In the genomic region with DNA sequence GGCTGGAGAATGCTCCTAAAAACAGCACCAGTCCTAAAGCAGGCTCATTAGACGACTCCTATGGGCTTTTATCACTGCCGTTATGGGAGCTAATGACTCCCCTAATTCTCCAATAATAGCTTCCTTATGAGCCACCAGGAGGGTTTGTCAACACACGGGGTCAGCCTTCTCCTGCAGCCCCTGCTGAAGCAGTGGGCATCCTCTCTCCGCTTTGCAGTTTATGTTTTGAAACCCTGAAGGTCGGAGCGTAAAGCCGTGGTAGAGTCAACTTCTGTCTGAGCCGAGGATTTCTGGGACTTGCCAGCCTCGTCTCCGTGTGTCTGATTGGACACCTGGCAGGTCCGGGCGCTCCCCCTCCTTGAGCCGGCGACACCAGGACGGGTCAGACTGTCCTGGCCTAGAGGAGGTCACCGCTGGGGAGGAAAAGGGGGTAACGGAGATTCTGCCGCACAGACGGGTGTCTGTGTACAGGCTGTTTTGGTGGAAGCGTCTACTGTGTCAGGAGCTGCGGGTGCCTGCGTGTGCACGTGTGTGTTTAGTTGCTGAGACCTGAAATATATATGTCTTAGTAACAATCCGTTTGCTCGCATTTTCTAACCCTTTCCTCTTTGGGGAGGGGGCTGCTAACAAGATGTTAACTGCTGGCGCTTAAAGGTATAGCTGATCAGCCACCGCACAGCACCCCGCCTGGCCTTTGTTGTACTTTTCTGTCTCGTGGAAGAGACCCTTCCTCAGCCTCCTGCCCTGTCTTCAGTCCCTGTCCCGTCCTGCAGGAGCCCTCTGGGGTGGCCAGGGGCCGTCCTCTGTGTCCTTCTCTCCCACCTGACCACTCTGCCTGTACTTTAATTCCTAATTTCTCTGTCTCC, we compare ENCODE assay signal across 8 cellular contexts. TPM values are rescaled to one million over a fixed set of nuclear protein-coding genes. Genes with fewer than 3 reads are reported as not detected.
DNase-seq lines count a peak whose midpoint lies in the region; ATAC-seq, FAIRE-seq and TF ChIP-seq lines count a peak whose summit lies in the region.

No MANE protein-coding gene starts in this region.

- TF ChIP-seq CTCF in AG10803 (conservative IDR thresholded peaks at IDR 0.05; ENCODE audit: low read length) = no peak; the same call in 1 of the 2 replicates
- no peak for TF ChIP-seq CTCF in HFF-Myc (IDR thresholded peaks at IDR 0.05; ENCODE audit: low read depth, low read length, missing control alignments)
- TF ChIP-seq CTCF in keratinocyte (optimal IDR thresholded peaks at IDR 0.05 in 1 of 3, IDR thresholded peaks at IDR 0.05 in 1 of 3, conservative IDR thresholded peaks at IDR 0.05 in 1 of 3; ENCODE audit: extremely low read depth in 1 of 3, insufficient read depth in 2 of 3, low read length in 3 of 3) = no peak

- H3K27ac ChIP-seq in keratinocyte (ENCODE audit: control insufficient read depth, insufficient read depth, low read length) = peak overlapping the region; percentile 62
- peak overlapping the region; percentile 65 for H3K27ac ChIP-seq in subcutaneous abdominal adipose tissue (ENCODE audit: low read depth, low read length)

- H3K36me3 Mint-ChIP-seq in activated naive CD8-positive, alpha-beta T cell treated with anti-CD3 and anti-CD28 coated beads, Interleukin-2, amount 50 U/mL, for 24 hours (ENCODE audit: low read depth) = no peaks in the 10 kb centered on the region

- peak overlapping the region; percentile 85 for H3K27ac Mint-ChIP-seq in activated naive CD8-positive, alpha-beta T cell treated with anti-CD3 and anti-CD28 coated beads, Interleukin-2, amount 50 U/mL, for 24 hours

- H3K36me3 ChIP-seq in keratinocyte (ENCODE audit: control insufficient read depth in 2 of 2, extremely low read depth in 1 of 2, insufficient read depth in 2 of 2, low read length in 2 of 2) (no peaks in the 10 kb centered on the region), subcutaneous abdominal adipose tissue (ENCODE audit: control insufficient read depth in 5 of 5, insufficient read depth in 5 of 5, low read length in 5 of 5) (no peaks in the 10 kb centered on the region)

- H3K4me2 ChIP-seq in keratinocyte (ENCODE audit: control insufficient read depth, extremely low read depth, insufficient read depth, low read depth, low read length) = peak overlapping the region; percentile 100

- peaks cover 10% of the 10 kb centered on the region for H4K20me1 ChIP-seq in keratinocyte (ENCODE audit: control insufficient read depth, extremely low read depth, insufficient read depth, low read length)

- H3K4me1 Mint-ChIP-seq in activated naive CD8-positive, alpha-beta T cell treated with anti-CD3 and anti-CD28 coated beads, Interleukin-2, amount 50 U/mL, for 24 hours = peaks cover 39% of the 10 kb centered on the region

- H3K9ac ChIP-seq in keratinocyte (ENCODE audit: control insufficient read depth, extremely low read depth, insufficient read depth, low read length) (peak overlapping the region; percentile 75), subcutaneous abdominal adipose tissue (ENCODE audit: low read length in 5 of 5) (peak overlapping the region; percentile 63 to 82 (median 81))

- dilution Hi-C loops in keratinocyte (cut with MboI; ENCODE audit: extremely low pct_ligation_motif_present, low sequenced_read_pairs) = no loop called here

- ATAC-seq in activated naive CD8-positive, alpha-beta T cell treated with anti-CD3 and anti-CD28 coated beads, Interleukin-2, amount 50 U/mL, for 24 hours = no peak
- ATAC-seq in esophagus mucosa (no peak), HG02678 (IDR thresholded peaks at IDR 0.05; ENCODE audit: unreplicated experiment) (no peak), HG03097 (IDR thresholded peaks at IDR 0.05; ENCODE audit: low FRiP score, unreplicated experiment) (no peak)

- no peaks in the 10 kb centered on the region for H3K9me3 ChIP-seq in keratinocyte (ENCODE audit: control insufficient read depth, low read depth, low read length)
- no peaks in the 10 kb centered on the region for H3K9me3 ChIP-seq in subcutaneous abdominal adipose tissue (ENCODE audit: control insufficient read depth in 5 of 5, low read length in 5 of 5)

- H3K9me1 ChIP-seq in keratinocyte (ENCODE audit: control insufficient read depth, extremely low read depth, insufficient read depth, low read length) = peaks cover 5% of the 10 kb centered on the region

- peaks cover 56% of the 10 kb centered on the region for H3K79me2 ChIP-seq in keratinocyte (ENCODE audit: control insufficient read depth, insufficient read depth, low read length)

- peak overlapping the region; percentile 29 for H2AFZ ChIP-seq in keratinocyte (ENCODE audit: control insufficient read depth, low read length)

- H3K4me3 ChIP-seq in AG10803 (ENCODE audit: low read length) (peak overlapping the region; percentile 82), HFF-Myc (replicated peaks; ENCODE audit: low read depth, low read length) (peak overlapping the region; percentile 79), keratinocyte (ENCODE audit: control insufficient read depth in 2 of 3, extremely low read depth in 1 of 3, insufficient read depth in 2 of 3, low read depth in 1 of 3, low read length in 3 of 3) (peak overlapping the region; percentile 73 to 90 (median 85)), subcutaneous abdominal adipose tissue (ENCODE audit: low read depth in 1 of 5, low read length in 5 of 5) (peak overlapping the region; percentile 63 to 80 (median 69))

- no peak for FAIRE-seq in keratinocyte (lab: Jason Lieb, UNC)

- peak overlapping the region; percentile 82 for H3K4me3 Mint-ChIP-seq in activated naive CD8-positive, alpha-beta T cell treated with anti-CD3 and anti-CD28 coated beads, Interleukin-2, amount 50 U/mL, for 24 hours

- H3K27me3 ChIP-seq in keratinocyte (ENCODE audit: control insufficient read depth, extremely low read depth, insufficient read depth, low read length) = no peaks in the 10 kb centered on the region
- no peaks in the 10 kb centered on the region for H3K27me3 ChIP-seq in subcutaneous abdominal adipose tissue (ENCODE audit: control insufficient read depth in 5 of 5, insufficient read depth in 4 of 5, low read length in 5 of 5)

- H3K27me3 Mint-ChIP-seq in activated naive CD8-positive, alpha-beta T cell treated with anti-CD3 and anti-CD28 coated beads, Interleukin-2, amount 50 U/mL, for 24 hours = no peaks in the 10 kb centered on the region

- H3K9me3 Mint-ChIP-seq in activated naive CD8-positive, alpha-beta T cell treated with anti-CD3 and anti-CD28 coated beads, Interleukin-2, amount 50 U/mL, for 24 hours = no peaks in the 10 kb centered on the region

- peaks cover 45% of the 10 kb centered on the region for H3K4me1 ChIP-seq in keratinocyte (ENCODE audit: control insufficient read depth, extremely low read depth, insufficient read depth, low read length)
- peaks cover 18 to 58% (median 56%) of the 10 kb centered on the region in 5 donors for H3K4me1 ChIP-seq in subcutaneous abdominal adipose tissue (ENCODE audit: control insufficient read depth in 5 of 5, insufficient read depth in 5 of 5, low read length in 5 of 5)

- DNase-seq in AG10803 (ENCODE audit: low read depth) = no peak
- no peak for DNase-seq in HFF-Myc (ENCODE audit: extremely low read depth, low read depth)
- peak; percentile 8 for DNase-seq in activated naive CD8-positive, alpha-beta T cell treated with anti-CD3 and anti-CD28 coated beads, Interleukin-2, amount 50 U/mL, for 24 hours
- DNase-seq in keratinocyte (ENCODE audit: low read depth, low spot score) = no peak

RNA-seq across cellular contexts. Expression of a gene that starts 1.9 kb away (rescaled TPM):
- polyA plus RNA-seq in keratinocyte = 6.0 to 8.9 TPM (median 6.2 TPM) in 3 replicates
- 4.4 TPM for polyA plus RNA-seq in keratinocyte (2011; ENCODE audit: low read depth)
- 3.6 and 6.2 TPM in 2 replicates for polyA plus RNA-seq in keratinocyte (2011; cell fraction: cytosol; rRNA removed)
- polyA plus RNA-seq in keratinocyte (2011; cell fraction: nucleus; rRNA removed) = 15.4 and 21.1 TPM in 2 replicates
- polyA plus RNA-seq in keratinocyte (2012; ENCODE audit: low replicate concordance) = 11.5 and 11.8 TPM in 2 replicates
- 17.1 to 21.4 TPM (median 19.6 TPM) in 3 replicates for polyA minus RNA-seq in keratinocyte
- 27.8 TPM for polyA minus RNA-seq in keratinocyte (2011; cell fraction: cytosol; rRNA and poly(A)+ RNA removed)
- 33.1 and 43.6 TPM in 2 replicates for polyA minus RNA-seq in keratinocyte (2011; cell fraction: nucleus; rRNA and poly(A)+ RNA removed)
- 22.4 TPM for total RNA-seq in esophagus mucosa
